Comparison of ENCODE assay signal across 13 cellular contexts in genomic region chr1:82446251-82446650, GRCh38.
"Had no signal": no experiment of that assay in that cellular context is flagged by ENCODE, and none has a peak within 500 bp of the region (broad histone marks: within the 10 kb centered on the region; RNA-seq: fewer than 3 reads in every experiment).

No MANE protein-coding gene starts in this region.

- H3K27me3 ChIP-seq: heart right ventricle, tibial artery had no signal

- H3K9me3 ChIP-seq: tibial artery had no signal

- H3K36me3 ChIP-seq: heart right ventricle, tibial artery had no signal

- H3K27ac ChIP-seq: heart right ventricle, tibial artery had no signal

- H3K4me1 ChIP-seq: heart right ventricle had no signal

- H3K4me3 ChIP-seq: heart right ventricle, tibial artery had no signal

- DNase-seq: activated gamma-delta T cell treated with Interleukin-2 at 50 U/mL for 16 hours; activated T-cell treated with anti-CD3 and anti-CD28 coated beads, Interleukin-2, amount 50 U/mL, for 1 hour; aorta; cerebellar nuclear complex; heart right ventricle; islet precursor cell; left cardiac atrium; naive thymus-derived CD8-positive, alpha-beta T cell; stimulated activated CD4-positive, alpha-beta T cell treated with anti-CD3 and anti-CD28 coated beads, Interleukin-12 subunit alpha, Interleukin-12 subunit beta, amount 100 ng/mL, for 4 hours; stimulated activated CD4-positive, alpha-beta T cell treated with anti-CD3 and anti-CD28 coated beads, Interleukin-4, amount 100 ng/mL, for 4 hours; stimulated activated naive CD8-positive, alpha-beta T cell treated with anti-CD3 and anti-CD28 coated beads, Interleukin-15, Interleukin-2, amounts not matched to agents 100 U/mL and 50 U/mL, for 24 hours; T-helper 9 cell; tibial artery had no signal
